In the genomic region with DNA sequence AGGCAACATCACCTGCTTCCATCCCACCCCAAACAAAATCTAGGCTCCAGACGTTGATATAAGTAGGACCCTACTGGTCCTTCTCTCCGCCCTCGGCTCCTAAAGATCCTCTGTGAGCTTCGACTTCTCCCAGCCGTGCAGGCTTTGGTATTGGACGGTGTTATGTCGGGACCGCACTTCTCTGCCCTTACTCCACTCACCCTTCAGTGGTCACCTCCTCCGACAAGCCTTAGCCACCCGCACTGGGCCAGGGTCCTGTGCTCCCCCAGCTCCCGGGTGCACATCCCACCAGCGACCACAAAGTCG, we compare ENCODE assay signal across 8 cellular contexts. TPM values are rescaled to one million over a fixed set of nuclear protein-coding genes. Genes with fewer than 3 reads are reported as not detected.
DNase-seq lines count a peak whose midpoint lies in the region; ATAC-seq and TF ChIP-seq lines count a peak whose summit lies in the region.

No MANE protein-coding gene starts in this region.

- no peaks in the 10 kb centered on the region for H3K9me2 ChIP-seq in PC-3 (replicated peaks; ENCODE audit: low read length)

- H3K4me2 ChIP-seq in PC-3 (ENCODE audit: low read length), result peak overlapping the region; percentile 84

- H3K79me2 ChIP-seq in PC-3 (ENCODE audit: low read length), result peaks cover 31% of the 10 kb centered on the region

- no peak for DNase-seq in CD4-positive, alpha-beta T cell
- DNase-seq in PC-3 (peak; percentile 12), epithelial cell of esophagus (ENCODE audit: low read depth) (no peak), posterior cingulate gyrus (no peak), NCI-H1417 treated with DMSO at 0.1 percent for 48 hours (lab: John Stamatoyannopoulos, UW) (no peak), T1000 (lab: John Stamatoyannopoulos, UW) (no peak), dermis blood vessel endothelial cell (no peak)

- H3K4me3 Mint-ChIP-seq in CD4-positive, alpha-beta T cell, result peak overlapping the region; percentile 98

- H3K36me3 ChIP-seq in PC-3 (ENCODE audit: low read depth, low read length), result no peaks in the 10 kb centered on the region
- peaks cover 50% of the 10 kb centered on the region for H3K36me3 ChIP-seq in neutrophil

- H3K27me3 Mint-ChIP-seq in CD4-positive, alpha-beta T cell, result no peaks in the 10 kb centered on the region

- H3F3A ChIP-seq in PC-3 (ENCODE audit: low read length, unreplicated experiment), result no peaks in the 10 kb centered on the region

- peak overlapping the region; percentile 85 for H3K9ac ChIP-seq in PC-3 (ENCODE audit: low read length)

- H2AFZ ChIP-seq in PC-3 (ENCODE audit: low read length), result peak overlapping the region; percentile 71

- H3K27ac ChIP-seq in CD4-positive, alpha-beta T cell (ENCODE audit: low read depth, low read length), result peak overlapping the region; percentile 84
- H3K27ac ChIP-seq in PC-3 (ENCODE audit: low read length) (no peak overlapping the region), neutrophil (peak overlapping the region; percentile 95)

- no peaks in the 10 kb centered on the region for H3K9me3 Mint-ChIP-seq in CD4-positive, alpha-beta T cell

- H3K4me3 ChIP-seq in PC-3 (ENCODE audit: low read length), result peak overlapping the region; percentile 88
- peak overlapping the region; percentile 96 for H3K4me3 ChIP-seq in epithelial cell of esophagus (ENCODE audit: low read length)
- H3K4me3 ChIP-seq in neutrophil (ENCODE audit: low read depth in 1 of 2, low read length in 1 of 2), result peak overlapping the region; percentile 89 to 94

- H3K9me3 ChIP-seq in CD4-positive, alpha-beta T cell (ENCODE audit: control insufficient read depth, low read length), result no peaks in the 10 kb centered on the region
- H3K9me3 ChIP-seq in PC-3 (ENCODE audit: low read length) (no peaks in the 10 kb centered on the region), neutrophil (no peaks in the 10 kb centered on the region)

- H3K4me1 ChIP-seq in PC-3 (ENCODE audit: insufficient read depth, low read length), result peaks cover 14% of the 10 kb centered on the region; the same call in 1 of the 2 replicates
- H3K4me1 ChIP-seq in neutrophil (ENCODE audit: control insufficient read depth in 1 of 2, insufficient read depth in 1 of 2, low read depth in 1 of 2, low read length in 1 of 2), result peaks cover 24 to 30% of the 10 kb centered on the region in 2 experiments

- ATAC-seq in CD4-positive, alpha-beta T cell (ENCODE audit: poor library complexity), result no peak
- peak; percentile 14 for ATAC-seq in PC-3

- TF ChIP-seq CTCF in CD4-positive, alpha-beta T cell (IDR thresholded peaks at IDR 0.05), result no peak
- TF ChIP-seq CTCF in PC-3 (conservative IDR thresholded peaks at IDR 0.05; ENCODE audit: low read depth, low read length) (no peak), epithelial cell of esophagus (IDR thresholded peaks at IDR 0.05; ENCODE audit: insufficient read depth, low read depth, low read length, missing control alignments) (no peak), neutrophil (IDR thresholded peaks at IDR 0.05) (no peak)

- CTCF ChIA-PET in CD4-positive, alpha-beta T cell (lab: Charles Lee), result interaction anchor here (1.0 to 2.7 kb wide), 4 partner anchors 51 to 118 kb away, joined by 3 to 10 read pairs (median 8); a partner anchor contains a TSS
- CTCF ChIA-PET in PC-3 (lab: Charles Lee), result interaction anchor here (0.6 to 1.5 kb wide), 2 partner anchors 101 to 162 kb away, joined by 3 read pairs; no protein-coding TSS in a partner anchor

- no TSS peak for BruUV-seq in PC-3 (replicated peaks; lab: Mats Ljungman, UMichigan)

- H3K4me1 Mint-ChIP-seq in CD4-positive, alpha-beta T cell (ENCODE audit: low read depth), result peaks cover 33% of the 10 kb centered on the region

- intact Hi-C loops in CD4-positive, alpha-beta T cell (cut with DNase I, micrococcal nuclease), result loop anchor here (2.0 to 5.0 kb wide), 4 partner anchors 42 to 150 kb away; a partner anchor contains a TSS
- intact Hi-C loops in PC-3 (cut with micrococcal nuclease) (no loop called here), posterior cingulate gyrus (cut with DNase I) (loop anchor here (5.0 to 10.0 kb wide), 2 partner anchors 90 to 107 kb away; a partner anchor contains a TSS)

- peaks cover 53% of the 10 kb centered on the region for H3K36me3 Mint-ChIP-seq in CD4-positive, alpha-beta T cell (ENCODE audit: low read depth)

- POLR2A ChIA-PET in CD4-positive, alpha-beta T cell (lab: Charles Lee), result interaction anchor here (0.6 to 3.8 kb wide), 42 partner anchors 9 to 454 kb away, joined by 3 to 44 read pairs (median 6); a partner anchor contains a TSS
- POLR2A ChIA-PET in PC-3 (lab: Charles Lee; ENCODE audit: unreplicated experiment), result no interaction called here

- H3K27ac Mint-ChIP-seq in CD4-positive, alpha-beta T cell, result peak overlapping the region; percentile 95

- no peaks in the 10 kb centered on the region for H4K20me1 ChIP-seq in PC-3 (ENCODE audit: low read length)

- no peaks in the 10 kb centered on the region for H3K27me3 ChIP-seq in CD4-positive, alpha-beta T cell (ENCODE audit: control insufficient read depth, insufficient read depth, low read length)
- H3K27me3 ChIP-seq in PC-3 (ENCODE audit: low read length) (no peaks in the 10 kb centered on the region), neutrophil (no peaks in the 10 kb centered on the region)

RNA-seq across cellular contexts. Expression of a gene that starts 1.6 kb away (rescaled TPM):
- 10 to 100 TPM; 68.7 to 71.6 TPM for total RNA-seq in CD4-positive, alpha-beta T cell
- total RNA-seq in PC-3 (2014; rRNA removed) (51.3 and 52.0 TPM in 2 replicates), dermis blood vessel endothelial cell (46.8 and 95.8 TPM in 2 replicates)

RNA-seq across cellular contexts. Expression of a gene that starts 3.4 kb away (rescaled TPM):
- total RNA-seq in CD4-positive, alpha-beta T cell, result 10 to 100 TPM; 18.3 to 19.5 TPM
- total RNA-seq in PC-3 (2014; rRNA removed), result 0.98 and 1.6 TPM in 2 replicates
- 0.17 and 0.88 TPM in 2 replicates for total RNA-seq in dermis blood vessel endothelial cell

RNA-seq across cellular contexts. Expression of a gene that starts 8.9 kb away (rescaled TPM):
- 1 to 10 TPM; 5.9 to 6.3 TPM for total RNA-seq in CD4-positive, alpha-beta T cell
- total RNA-seq in PC-3 (2014; rRNA removed) (3.2 and 4.6 TPM in 2 replicates), dermis blood vessel endothelial cell (3.3 and 6.5 TPM in 2 replicates)

RNA-seq across cellular contexts. Expression of a gene that starts 33.4 kb away (rescaled TPM):
- 10 to 100 TPM; 15.1 to 17.7 TPM for total RNA-seq in CD4-positive, alpha-beta T cell
- total RNA-seq in PC-3 (2014; rRNA removed), result 29.3 and 33.2 TPM in 2 replicates
- total RNA-seq in dermis blood vessel endothelial cell, result 68.9 and 94.1 TPM in 2 replicates

RNA-seq across cellular contexts. Expression of a gene that starts 42.0 kb away (rescaled TPM):
- 10 to 100 TPM; 11.4 to 13.3 TPM for total RNA-seq in CD4-positive, alpha-beta T cell
- total RNA-seq in PC-3 (2014; rRNA removed), result 6.6 and 8.3 TPM in 2 replicates
- 24.7 and 30.8 TPM in 2 replicates for total RNA-seq in dermis blood vessel endothelial cell
